2 cellular contexts compared by ENCODE assay signal in genomic region chr17:81452551-81452950, GRCh38.
TF ChIP-seq lines count a peak whose summit lies in the region.

No MANE protein-coding gene starts in this region.

TF ChIP-seq in GM23338, 12 proteins besides CTCF, POLR2A, EP300 and RAD21:
- TF ChIP-seq, protein P1, sequence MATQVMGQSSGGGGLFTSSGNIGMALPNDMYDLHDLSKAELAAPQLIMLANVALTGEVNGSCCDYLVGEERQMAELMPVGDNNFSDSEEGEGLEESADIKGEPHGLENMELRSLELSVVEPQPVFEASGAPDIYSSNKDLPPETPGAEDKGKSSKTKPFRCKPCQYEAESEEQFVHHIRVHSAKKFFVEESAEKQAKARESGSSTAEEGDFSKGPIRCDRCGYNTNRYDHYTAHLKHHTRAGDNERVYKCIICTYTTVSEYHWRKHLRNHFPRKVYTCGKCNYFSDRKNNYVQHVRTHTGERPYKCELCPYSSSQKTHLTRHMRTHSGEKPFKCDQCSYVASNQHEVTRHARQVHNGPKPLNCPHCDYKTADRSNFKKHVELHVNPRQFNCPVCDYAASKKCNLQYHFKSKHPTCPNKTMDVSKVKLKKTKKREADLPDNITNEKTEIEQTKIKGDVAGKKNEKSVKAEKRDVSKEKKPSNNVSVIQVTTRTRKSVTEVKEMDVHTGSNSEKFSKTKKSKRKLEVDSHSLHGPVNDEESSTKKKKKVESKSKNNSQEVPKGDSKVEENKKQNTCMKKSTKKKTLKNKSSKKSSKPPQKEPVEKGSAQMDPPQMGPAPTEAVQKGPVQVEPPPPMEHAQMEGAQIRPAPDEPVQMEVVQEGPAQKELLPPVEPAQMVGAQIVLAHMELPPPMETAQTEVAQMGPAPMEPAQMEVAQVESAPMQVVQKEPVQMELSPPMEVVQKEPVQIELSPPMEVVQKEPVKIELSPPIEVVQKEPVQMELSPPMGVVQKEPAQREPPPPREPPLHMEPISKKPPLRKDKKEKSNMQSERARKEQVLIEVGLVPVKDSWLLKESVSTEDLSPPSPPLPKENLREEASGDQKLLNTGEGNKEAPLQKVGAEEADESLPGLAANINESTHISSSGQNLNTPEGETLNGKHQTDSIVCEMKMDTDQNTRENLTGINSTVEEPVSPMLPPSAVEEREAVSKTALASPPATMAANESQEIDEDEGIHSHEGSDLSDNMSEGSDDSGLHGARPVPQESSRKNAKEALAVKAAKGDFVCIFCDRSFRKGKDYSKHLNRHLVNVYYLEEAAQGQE (IDR thresholded peaks at IDR 0.05; ENCODE audit: unreplicated experiment) = no peak
- no peak for TF ChIP-seq STAT1 (IDR thresholded peaks at IDR 0.05; ENCODE audit: unreplicated experiment)
- TF ChIP-seq ZNF462 (CRISPR knock-in tag; IDR thresholded peaks at IDR 0.05) = no peak
- TF ChIP-seq ZNF331 (CRISPR knock-in tag; IDR thresholded peaks at IDR 0.05; ENCODE audit: low read depth) = no peak
- TF ChIP-seq EZH2 (IDR thresholded peaks at IDR 0.05; ENCODE audit: low read depth, unreplicated experiment) = no peak
- TF ChIP-seq JUNB (IDR thresholded peaks at IDR 0.05; ENCODE audit: unreplicated experiment) = no peak
- no peak for TF ChIP-seq ETS1 (IDR thresholded peaks at IDR 0.05)
- TF ChIP-seq ZNF114 (CRISPR knock-in tag; IDR thresholded peaks at IDR 0.05) = no peak
- TF ChIP-seq NANOG (IDR thresholded peaks at IDR 0.05; ENCODE audit: borderline replicate concordance) = no peak
- TF ChIP-seq EZH2phosphoT487 (IDR thresholded peaks at IDR 0.05; ENCODE audit: unreplicated experiment) = no peak
- TF ChIP-seq POLR2AphosphoS5 (IDR thresholded peaks at IDR 0.05; ENCODE audit: low read depth) = no peak
- TF ChIP-seq CREB1 (CRISPR knock-in tag; IDR thresholded peaks at IDR 0.05; ENCODE audit: low read depth) = no peak
TF ChIP-seq in GM23338: peak in this region for 0.

TF ChIP-seq in H1, 55 proteins besides CTCF, POLR2A, EP300 and RAD21:
- TF ChIP-seq E2F6 (IDR thresholded peaks at IDR 0.05) = no peak
- TF ChIP-seq CREB1 (IDR thresholded peaks at IDR 0.05) = no peak
- TF ChIP-seq SIN3A (conservative IDR thresholded peaks at IDR 0.05 in 1 of 2, IDR thresholded peaks at IDR 0.05 in 1 of 2; ENCODE audit: low read depth in 1 of 2, low read length in 2 of 2) = no peak
- no peak for TF ChIP-seq SP4 (IDR thresholded peaks at IDR 0.05; ENCODE audit: low read length)
- no peak for TF ChIP-seq ZNF274 (IDR thresholded peaks at IDR 0.05; ENCODE audit: borderline replicate concordance, extremely low read depth, low read length)
- TF ChIP-seq, protein P2, sequence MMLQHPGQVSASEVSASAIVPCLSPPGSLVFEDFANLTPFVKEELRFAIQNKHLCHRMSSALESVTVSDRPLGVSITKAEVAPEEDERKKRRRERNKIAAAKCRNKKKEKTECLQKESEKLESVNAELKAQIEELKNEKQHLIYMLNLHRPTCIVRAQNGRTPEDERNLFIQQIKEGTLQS (IDR thresholded peaks at IDR 0.05; ENCODE audit: insufficient read depth, low read depth, low read length) = no peak
- TF ChIP-seq, protein P3, sequence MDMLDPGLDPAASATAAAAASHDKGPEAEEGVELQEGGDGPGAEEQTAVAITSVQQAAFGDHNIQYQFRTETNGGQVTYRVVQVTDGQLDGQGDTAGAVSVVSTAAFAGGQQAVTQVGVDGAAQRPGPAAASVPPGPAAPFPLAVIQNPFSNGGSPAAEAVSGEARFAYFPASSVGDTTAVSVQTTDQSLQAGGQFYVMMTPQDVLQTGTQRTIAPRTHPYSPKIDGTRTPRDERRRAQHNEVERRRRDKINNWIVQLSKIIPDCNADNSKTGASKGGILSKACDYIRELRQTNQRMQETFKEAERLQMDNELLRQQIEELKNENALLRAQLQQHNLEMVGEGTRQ (IDR thresholded peaks at IDR 0.05; ENCODE audit: low read length) = no peak
- TF ChIP-seq CBX8 (IDR thresholded peaks at IDR 0.05; ENCODE audit: borderline replicate concordance, low read depth, low read length) = no peak
- TF ChIP-seq TAF7 (optimal IDR thresholded peaks at IDR 0.05; ENCODE audit: borderline replicate concordance, low read depth, low read length) = no peak
